8 cellular contexts compared by ENCODE assay signal in the genomic region with DNA sequence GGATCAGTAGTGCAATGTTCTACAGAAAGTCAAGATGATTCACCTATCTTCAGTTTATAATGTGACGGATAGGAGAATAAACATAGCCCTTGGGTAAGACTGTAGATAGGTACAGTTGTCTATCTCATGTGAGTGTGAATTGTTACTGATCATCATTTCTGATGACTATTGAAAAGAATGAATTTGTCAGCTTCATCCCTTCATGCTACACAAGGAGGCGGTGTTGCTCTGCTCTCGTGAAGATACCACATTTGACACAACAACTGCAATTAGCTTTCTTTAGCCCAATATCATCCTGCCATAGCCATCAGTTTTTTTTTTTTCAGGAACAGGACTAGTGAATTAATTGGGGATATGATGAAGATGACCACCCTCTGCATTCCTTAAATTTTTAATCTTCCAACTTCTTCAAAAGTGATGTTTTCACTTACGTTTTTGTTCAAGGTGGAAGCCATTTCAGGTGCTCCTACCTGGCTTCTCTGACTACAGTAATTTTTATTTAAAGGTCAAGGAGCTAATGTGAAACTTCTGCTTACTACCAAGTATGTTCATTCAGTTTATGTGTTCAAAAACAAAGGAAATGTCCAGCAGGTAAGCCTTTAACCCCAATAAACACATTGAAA.
A peak's percentile ranks its signal among the peaks of the same experiment; 100 is the strongest.
DNase-seq lines count a peak whose midpoint lies in the region; ATAC-seq and TF ChIP-seq lines count a peak whose summit lies in the region.

No MANE protein-coding gene starts in this region.

- H3K9me3 ChIP-seq in heart left ventricle = no peaks in the 10 kb centered on the region

- H3K4me3 ChIP-seq in heart left ventricle = no peak overlapping the region

- ATAC-seq in SK-N-SH treated with all-trans-retinoic acid at 6 μM for 48 hours = peak; percentile 72; the same call in 2 of the 3 replicates
- no peak for ATAC-seq in heart left ventricle
- ATAC-seq in HG03469 (IDR thresholded peaks at IDR 0.05; ENCODE audit: unreplicated experiment) = no peak

- TF ChIP-seq CTCF in 22Rv1 (IDR thresholded peaks at IDR 0.05) (peak; percentile 66), GM13977 (IDR thresholded peaks at IDR 0.05; ENCODE audit: extremely low read depth, insufficient read depth, missing control alignments) (peak; percentile 26), heart left ventricle (IDR thresholded peaks at IDR 0.05) (peak in 7 of 12 donors; percentile 18 to 54 (median 47))

- H3K27me3 ChIP-seq in heart left ventricle = no peaks in the 10 kb centered on the region

- TF ChIP-seq POLR2A in heart left ventricle (IDR thresholded peaks at IDR 0.05) = no peak

- H3K36me3 ChIP-seq in heart left ventricle = no peaks in the 10 kb centered on the region

- intact Hi-C loops in heart left ventricle (cut with DNase I) = loop anchor here in 3 of 10 donors (10.0 kb wide), 3 partner anchors 162 to 962 kb away; no protein-coding TSS in a partner anchor

- H3K4me1 ChIP-seq in heart left ventricle = peaks cover 0 to under 1% (median 0%) of the 10 kb centered on the region in 12 donors

- H3K27ac ChIP-seq in 22Rv1 (no peak overlapping the region), heart left ventricle (no peak overlapping the region)

- 79 to 90% (median 82%) methylated on average over 4 of the region's 4 CpGs for WGBS in heart left ventricle, 4 donors

- no peak for DNase-seq in GM13977 (ENCODE audit: low spot score)
- no peak for DNase-seq in heart left ventricle
- no peak for DNase-seq in activated CD8-positive, alpha-beta memory T cell treated with anti-CD3 and anti-CD28 coated beads for 24 hours
- no peak for DNase-seq in stimulated activated CD4-positive, alpha-beta T cell treated with anti-CD3 and anti-CD28 coated beads, Interleukin-4, amount 100 ng/mL, for 4 hours
- no peak for DNase-seq in stimulated activated CD8-positive, alpha-beta memory T cell treated with anti-CD3 and anti-CD28 coated beads, Interleukin-4, amount 100 ng/mL, for 48 hours

- in situ Hi-C loops in GM13977 (cut with MboI; ENCODE audit: low pct_unique_long_range_greater_than_20kb, low sequenced_read_pairs, unreplicated experiment) = no loop called here

TF ChIP-seq in SK-N-SH treated with all-trans-retinoic acid at 6 μM for 48 hours, 23 proteins besides CTCF, POLR2A, EP300 and RAD21:
- TF ChIP-seq ISL1 (CRISPR knock-in tag; IDR thresholded peaks at IDR 0.05) (no peak), PPARA (CRISPR knock-in tag; IDR thresholded peaks at IDR 0.05; ENCODE audit: borderline replicate concordance) (no peak), ZNF8 (CRISPR knock-in tag; IDR thresholded peaks at IDR 0.05) (no peak), OSR1 (CRISPR knock-in tag; IDR thresholded peaks at IDR 0.05) (no peak), BACH2 (CRISPR knock-in tag; IDR thresholded peaks at IDR 0.05; ENCODE audit: borderline replicate concordance) (no peak), TCF4 (CRISPR knock-in tag; IDR thresholded peaks at IDR 0.05; ENCODE audit: borderline replicate concordance) (no peak), ZFP3 (CRISPR knock-in tag; IDR thresholded peaks at IDR 0.05) (no peak), ZC3H10 (CRISPR knock-in tag; IDR thresholded peaks at IDR 0.05) (no peak), TOX (CRISPR knock-in tag; IDR thresholded peaks at IDR 0.05; ENCODE audit: borderline replicate concordance) (no peak), RARB (CRISPR knock-in tag; IDR thresholded peaks at IDR 0.05) (no peak), ZNF70 (CRISPR knock-in tag; IDR thresholded peaks at IDR 0.05) (no peak)
- TF ChIP-seq, protein P1, sequence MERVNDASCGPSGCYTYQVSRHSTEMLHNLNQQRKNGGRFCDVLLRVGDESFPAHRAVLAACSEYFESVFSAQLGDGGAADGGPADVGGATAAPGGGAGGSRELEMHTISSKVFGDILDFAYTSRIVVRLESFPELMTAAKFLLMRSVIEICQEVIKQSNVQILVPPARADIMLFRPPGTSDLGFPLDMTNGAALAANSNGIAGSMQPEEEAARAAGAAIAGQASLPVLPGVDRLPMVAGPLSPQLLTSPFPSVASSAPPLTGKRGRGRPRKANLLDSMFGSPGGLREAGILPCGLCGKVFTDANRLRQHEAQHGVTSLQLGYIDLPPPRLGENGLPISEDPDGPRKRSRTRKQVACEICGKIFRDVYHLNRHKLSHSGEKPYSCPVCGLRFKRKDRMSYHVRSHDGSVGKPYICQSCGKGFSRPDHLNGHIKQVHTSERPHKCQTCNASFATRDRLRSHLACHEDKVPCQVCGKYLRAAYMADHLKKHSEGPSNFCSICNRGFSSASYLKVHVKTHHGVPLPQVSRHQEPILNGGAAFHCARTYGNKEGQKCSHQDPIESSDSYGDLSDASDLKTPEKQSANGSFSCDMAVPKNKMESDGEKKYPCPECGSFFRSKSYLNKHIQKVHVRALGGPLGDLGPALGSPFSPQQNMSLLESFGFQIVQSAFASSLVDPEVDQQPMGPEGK (CRISPR knock-in tag; IDR thresholded peaks at IDR 0.05; ENCODE audit: borderline replicate concordance) = no peak
- TF ChIP-seq, protein P2, sequence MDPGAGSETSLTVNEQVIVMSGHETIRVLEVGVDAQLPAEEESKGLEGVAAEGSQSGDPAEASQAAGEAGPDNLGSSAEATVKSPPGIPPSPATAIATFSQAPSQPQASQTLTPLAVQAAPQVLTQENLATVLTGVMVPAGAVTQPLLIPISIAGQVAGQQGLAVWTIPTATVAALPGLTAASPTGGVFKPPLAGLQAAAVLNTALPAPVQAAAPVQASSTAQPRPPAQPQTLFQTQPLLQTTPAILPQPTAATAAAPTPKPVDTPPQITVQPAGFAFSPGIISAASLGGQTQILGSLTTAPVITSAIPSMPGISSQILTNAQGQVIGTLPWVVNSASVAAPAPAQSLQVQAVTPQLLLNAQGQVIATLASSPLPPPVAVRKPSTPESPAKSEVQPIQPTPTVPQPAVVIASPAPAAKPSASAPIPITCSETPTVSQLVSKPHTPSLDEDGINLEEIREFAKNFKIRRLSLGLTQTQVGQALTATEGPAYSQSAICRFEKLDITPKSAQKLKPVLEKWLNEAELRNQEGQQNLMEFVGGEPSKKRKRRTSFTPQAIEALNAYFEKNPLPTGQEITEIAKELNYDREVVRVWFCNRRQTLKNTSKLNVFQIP (CRISPR knock-in tag; IDR thresholded peaks at IDR 0.05; ENCODE audit: borderline replicate concordance, low read depth) = no peak
- TF ChIP-seq, protein P3, sequence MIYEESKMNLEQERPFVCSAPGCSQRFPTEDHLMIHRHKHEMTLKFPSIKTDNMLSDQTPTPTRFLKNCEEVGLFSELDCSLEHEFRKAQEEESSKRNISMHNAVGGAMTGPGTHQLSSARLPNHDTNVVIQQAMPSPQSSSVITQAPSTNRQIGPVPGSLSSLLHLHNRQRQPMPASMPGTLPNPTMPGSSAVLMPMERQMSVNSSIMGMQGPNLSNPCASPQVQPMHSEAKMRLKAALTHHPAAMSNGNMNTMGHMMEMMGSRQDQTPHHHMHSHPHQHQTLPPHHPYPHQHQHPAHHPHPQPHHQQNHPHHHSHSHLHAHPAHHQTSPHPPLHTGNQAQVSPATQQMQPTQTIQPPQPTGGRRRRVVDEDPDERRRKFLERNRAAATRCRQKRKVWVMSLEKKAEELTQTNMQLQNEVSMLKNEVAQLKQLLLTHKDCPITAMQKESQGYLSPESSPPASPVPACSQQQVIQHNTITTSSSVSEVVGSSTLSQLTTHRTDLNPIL (CRISPR knock-in tag; IDR thresholded peaks at IDR 0.05; ENCODE audit: low read depth) = no peak
